ENCODE assay signal across 9 cellular contexts in genomic region chr15:23039917-23040281, GRCh38. TPM values are rescaled to one million over a fixed set of nuclear protein-coding genes. Genes with fewer than 3 reads are reported as not detected.
DNase-seq lines count a peak whose midpoint lies in the region; ATAC-seq, FAIRE-seq and TF ChIP-seq lines count a peak whose summit lies in the region.
"Had no signal": no experiment of that assay in that cellular context is flagged by ENCODE, and none has a peak within 500 bp of the region (broad histone marks: within the 10 kb centered on the region; RNA-seq: fewer than 3 reads in every experiment).

No MANE protein-coding gene starts in this region.

- H3K79me1 ChIP-seq in H1 (ENCODE audit: low read depth, low read length): peaks cover 2% of the 10 kb centered on the region; the same call in 1 of the 2 replicates

- no peaks in the 10 kb centered on the region for H3K27me3 Mint-ChIP-seq in nephron progenitor cell (ENCODE audit: low read depth, poor library complexity)

- FAIRE-seq in H1 (lab: Jason Lieb, UNC): no peak
- FAIRE-seq: A204.1 had no signal

- no peak overlapping the region for H2BK120ac ChIP-seq in H1 (replicated peaks; ENCODE audit: low read depth, low read length)

- H3K14ac ChIP-seq in H1 (ENCODE audit: insufficient read length): no peak overlapping the region

- H3K9ac ChIP-seq in Loucy (ENCODE audit: low read depth, low read length, poor library complexity, severe bottlenecking) (peak overlapping the region; percentile 83), H1 (replicated peaks in 1 of 4; ENCODE audit: extremely low read depth in 1 of 4, low read depth in 3 of 4, low read length in 3 of 4) (peak overlapping the region; percentile 74 to 92 (median 82))

- no peaks in the 10 kb centered on the region for H3K9me3 ChIP-seq in Loucy (ENCODE audit: insufficient read depth, low read depth, low read length)
- peaks cover 0 to 3% of the 10 kb centered on the region in 2 experiments; a peak in 1 of 4 replicates for H3K9me3 ChIP-seq in H1 (ENCODE audit: insufficient read depth in 2 of 2, low read depth in 1 of 2, low read length in 1 of 2)

- H4K20me1 ChIP-seq in Loucy (ENCODE audit: insufficient read depth, low read length, poor library complexity, severe bottlenecking) (no peaks in the 10 kb centered on the region), H1 (replicated peaks in 1 of 2; ENCODE audit: control insufficient read depth in 1 of 2, insufficient read depth in 2 of 2, low read length in 2 of 2) (no peaks in the 10 kb centered on the region)

- H3K79me2 ChIP-seq in Loucy (ENCODE audit: insufficient read depth, low read length) (peaks cover 17% of the 10 kb centered on the region), H1 (ENCODE audit: control insufficient read depth in 1 of 2, insufficient read depth in 2 of 2, low read length in 2 of 2) (peaks cover 0 to 2% of the 10 kb centered on the region in 2 experiments; a peak in 1 of 4 replicates)

- H3K4me2 ChIP-seq in Loucy (ENCODE audit: low read depth, low read length, poor library complexity, severe bottlenecking): peak overlapping the region; percentile 96
- peak overlapping the region; percentile 76 to 92 for H3K4me2 ChIP-seq in H1 (ENCODE audit: insufficient read depth in 1 of 2, low read depth in 2 of 2, low read length in 2 of 2)

- H2AK5ac ChIP-seq in H1 (ENCODE audit: low read depth, low read length): no peak overlapping the region

- peak overlapping the region; percentile 77 for H3K56ac ChIP-seq in H1 (replicated peaks; ENCODE audit: insufficient read length, low read depth, low read length)

- peaks cover 18% of the 10 kb centered on the region for H3K36me3 Mint-ChIP-seq in nephron progenitor cell (ENCODE audit: low read depth)

- POLR2A ChIA-PET in H1 (lab: Charles Lee; ENCODE audit: partially characterized antibody): interaction anchor here (0.8 to 1.3 kb wide), 6 partner anchors 10 to 114 kb away, joined by 3 to 5 read pairs (median 3); no protein-coding TSS in a partner anchor

- H2AFZ ChIP-seq in Loucy (ENCODE audit: low read length): peak overlapping the region; percentile 95
- peak overlapping the region; percentile 98 for H2AFZ ChIP-seq in H1 (ENCODE audit: low read length)

- peak overlapping the region; percentile 71 for H3K18ac ChIP-seq in H1 (ENCODE audit: extremely low read depth, low read length)

- WGBS in H1 (ENCODE audit: extremely low coverage in 1 of 2, insufficient coverage in 1 of 2, insufficient read length in 1 of 2, insufficient replicate concordance in 2 of 2, low coverage in 1 of 2, low lambda C conversion rate in 2 of 2, missing lambda C conversion rate in 1 of 2), 2 experiments: 46% methylated on average over 10 of the region's 10 CpGs; no CpG with 5 or more reads in 1 of the 2 experiments

- peak overlapping the region; percentile 44 for H2BK5ac ChIP-seq in H1 (ENCODE audit: low read depth, low read length)

- peak overlapping the region; percentile 53 for H3K4ac ChIP-seq in H1 (replicated peaks; ENCODE audit: insufficient read length, low read depth, low read length)

- H2BK12ac ChIP-seq in H1 (ENCODE audit: low read depth, low read length): no peak overlapping the region

- no peaks in the 10 kb centered on the region for H3K9me2 ChIP-seq in Loucy (replicated peaks; ENCODE audit: low read depth, low read length)

- TF ChIP-seq RAD21 in H1 (IDR thresholded peaks at IDR 0.05 in 1 of 2, conservative IDR thresholded peaks at IDR 0.05 in 1 of 2; ENCODE audit: low read depth in 2 of 2, low read length in 2 of 2): no peak

- no peak for TF ChIP-seq EP300 in H1 (IDR thresholded peaks at IDR 0.05; ENCODE audit: borderline replicate concordance in 1 of 2, low read depth in 2 of 2, low read length in 2 of 2)

- peaks cover 14% of the 10 kb centered on the region for H3K9me3 Mint-ChIP-seq in nephron progenitor cell

- H3K27ac Mint-ChIP-seq in nephron progenitor cell: no peak overlapping the region

- no peak overlapping the region for H3K23ac ChIP-seq in H1 (ENCODE audit: insufficient read length)

- CTCF ChIA-PET in H1 (lab: Charles Lee; ENCODE audit: partially characterized antibody): interaction anchor here (0.6 to 1.1 kb wide), 3 partner anchors 9 to 40 kb away, joined by 3 to 5 read pairs (median 4); no protein-coding TSS in a partner anchor

- no peaks in the 10 kb centered on the region for H3K36me3 ChIP-seq in Loucy (ENCODE audit: insufficient read depth, low read length)
- peaks cover 3 to 6% (median 5%) of the 10 kb centered on the region in 4 experiments; a peak in 6 of 8 replicates for H3K36me3 ChIP-seq in H1 (ENCODE audit: control insufficient read depth in 2 of 4, insufficient read depth in 4 of 4, low read length in 3 of 4)

- H3K27me3 ChIP-seq in Loucy (ENCODE audit: insufficient read depth, low read length, poor library complexity, severe bottlenecking) (no peaks in the 10 kb centered on the region), H1 (replicated peaks in 1 of 4; ENCODE audit: control insufficient read depth in 3 of 4, extremely low read depth in 1 of 4, insufficient read depth in 3 of 4, low read length in 3 of 4) (no peaks in the 10 kb centered on the region)

- 0 out of 2 replicates have a peak overlapping the region, but pooled peaks have one; percentile 53 for H2BK15ac ChIP-seq in H1 (ENCODE audit: low read length)

- TF ChIP-seq POLR2A in H1 (IDR thresholded peaks at IDR 0.05; ENCODE audit: control extremely low read depth in 1 of 2, low read depth in 2 of 2, low read length in 2 of 2): no peak

- peaks cover 6% of the 10 kb centered on the region for H3K23me2 ChIP-seq in H1 (ENCODE audit: low read depth, low read length)

- ATAC-seq in GM21390 (IDR thresholded peaks at IDR 0.05; ENCODE audit: unreplicated experiment): no peak

- no peak overlapping the region for H2BK20ac ChIP-seq in H1 (ENCODE audit: low read length)

- H3K4me3 ChIP-seq in Loucy (ENCODE audit: low read length, poor library complexity, severe bottlenecking) (peak overlapping the region; percentile 80), H1 (ENCODE audit: extremely low read depth in 1 of 4, insufficient read depth in 2 of 4, low read depth in 3 of 4, low read length in 4 of 4) (peak overlapping the region; percentile 50 to 78 (median 73))

- H3K4me1 Mint-ChIP-seq in nephron progenitor cell: peaks cover 10% of the 10 kb centered on the region

- H4K5ac ChIP-seq in H1 (ENCODE audit: insufficient read length, low read depth, low read length): peak overlapping the region; percentile 77

- peak overlapping the region; percentile 34 for H4K91ac ChIP-seq in H1 (replicated peaks; ENCODE audit: insufficient read length, low read length)

- H3K4me3 Mint-ChIP-seq in nephron progenitor cell: peak overlapping the region; percentile 87

- H3K27ac ChIP-seq in H1 (ENCODE audit: low read depth, low read length): peak overlapping the region; percentile 21; the same call in 1 of the 2 replicates

- H4K8ac ChIP-seq in H1 (ENCODE audit: extremely low read depth, insufficient read depth, low read length): peak overlapping the region; percentile 99

- DNase-seq in DMS 273 (lab: John Stamatoyannopoulos, UW; ENCODE audit: unreplicated experiment) (peak; percentile 67), DMS 273 treated with DMSO at 0.1 percent for 48 hours (lab: John Stamatoyannopoulos, UW) (no peak), H1 (ENCODE audit: low read depth in 1 of 2, low spot score in 2 of 2) (no peak), nephron progenitor cell (no peak), SW 1271 (lab: John Stamatoyannopoulos, UW) (no peak), NCI-H187 (lab: John Stamatoyannopoulos, UW) (no peak)

- H3K4me1 ChIP-seq in Loucy (ENCODE audit: insufficient read depth, low read length, poor library complexity, severe bottlenecking): peaks cover 9% of the 10 kb centered on the region
- H3K4me1 ChIP-seq in H1 (replicated peaks in 1 of 4; ENCODE audit: control insufficient read depth in 3 of 4, insufficient read depth in 4 of 4, low read length in 3 of 4): peaks cover 0 to 3% (median 2%) of the 10 kb centered on the region in 4 experiments; a peak in 2 of 7 replicates

- H3F3A ChIP-seq in Loucy (ENCODE audit: low read depth): 0 out of 2 replicates have a peak, but pooled peaks cover 3% of the 10 kb centered on the region

- TF ChIP-seq CTCF in Loucy (conservative IDR thresholded peaks at IDR 0.05; ENCODE audit: low read length) (no peak; the same call in 1 of the 2 replicates), H1 (IDR thresholded peaks at IDR 0.05; ENCODE audit: control extremely low read depth in 1 of 3, insufficient read depth in 1 of 3, low read depth in 1 of 3, low read length in 3 of 3) (no peak), nephron progenitor cell (IDR thresholded peaks at IDR 0.05) (no peak)

TF ChIP-seq in H1, 55 proteins besides CTCF, POLR2A, EP300 and RAD21 (continues in another document):
- no peak for TF ChIP-seq RXRA (IDR thresholded peaks at IDR 0.05; ENCODE audit: insufficient read depth, low read depth, low read length)
- no peak for TF ChIP-seq KDM1A (IDR thresholded peaks at IDR 0.05; ENCODE audit: borderline replicate concordance, low read length)
- TF ChIP-seq JUN (IDR thresholded peaks at IDR 0.05; ENCODE audit: low read depth, low read length): no peak
- no peak for TF ChIP-seq SP4 (IDR thresholded peaks at IDR 0.05; ENCODE audit: low read length)
- no peak for TF ChIP-seq CBX5 (IDR thresholded peaks at IDR 0.05; ENCODE audit: low read depth, low read length)
- no peak for TF ChIP-seq HDAC6 (IDR thresholded peaks at IDR 0.05; ENCODE audit: low read depth, low read length)
- no peak for TF ChIP-seq CTBP2 (IDR thresholded peaks at IDR 0.05; ENCODE audit: borderline replicate concordance, insufficient read depth, insufficient read length, low read length)

RNA-seq across cellular contexts. Expression of gene TUBGCP5, which starts 0.5 kb away (rescaled TPM):
- total RNA-seq in H1 (2021; fragmentation: NEBNext Ultra II Directional; extraction: Animal tissue kit (Norgen Biotek cat#: 25700)): 12.5 and 12.7 TPM in 2 replicates
- polyA plus RNA-seq in H1 (2011; rRNA removed): 5.4 and 6.3 TPM in 2 replicates
- polyA plus RNA-seq in H1 (2011; cell fraction: cytosol; rRNA removed): 10.4 TPM
- 8.4 TPM for polyA plus RNA-seq in H1 (2011; cell fraction: nucleus; rRNA removed)
- polyA plus RNA-seq in H1 (2012, experiment 1 of 2): 8.3 to 11.4 TPM (median 9.9 TPM) in 4 replicates
- polyA plus RNA-seq in H1 (2012, experiment 2 of 2): 0.60 TPM
- 12.7 TPM for polyA plus RNA-seq in H1 (2013, experiment 1 of 2)
- 10.5 TPM for polyA plus RNA-seq in H1 (2013, experiment 2 of 2)
- 11.0 and 14.1 TPM in 2 replicates for polyA minus RNA-seq in H1 (2011; rRNA and poly(A)+ RNA removed)
- 9.9 TPM for polyA minus RNA-seq in H1 (2011; cell fraction: cytosol; rRNA and poly(A)+ RNA removed)
- polyA minus RNA-seq in H1 (2011; cell fraction: nucleus; rRNA and poly(A)+ RNA removed): 17.3 TPM

RNA-seq across cellular contexts. Expression of gene CYFIP1, which starts 59.7 kb away (rescaled TPM):
- total RNA-seq in H1 (2021; fragmentation: NEBNext Ultra II Directional; extraction: Animal tissue kit (Norgen Biotek cat#: 25700)): 81.7 and 82.2 TPM in 2 replicates
- 38.6 and 49.8 TPM in 2 replicates for polyA plus RNA-seq in H1 (2011; rRNA removed)
- polyA plus RNA-seq in H1 (2011; cell fraction: cytosol; rRNA removed): 39.1 TPM
- polyA plus RNA-seq in H1 (2011; cell fraction: nucleus; rRNA removed): 51.3 TPM
- 38.5 to 52.3 TPM (median 48.5 TPM) in 4 replicates for polyA plus RNA-seq in H1 (2012, experiment 1 of 2)
- polyA plus RNA-seq in H1 (2012, experiment 2 of 2): 22.2 TPM
- 31.3 TPM for polyA plus RNA-seq in H1 (2013, experiment 1 of 2)
- polyA plus RNA-seq in H1 (2013, experiment 2 of 2): 28.0 TPM
- polyA minus RNA-seq in H1 (2011; rRNA and poly(A)+ RNA removed): 92.3 and 92.5 TPM in 2 replicates
- 21.3 TPM for polyA minus RNA-seq in H1 (2011; cell fraction: cytosol; rRNA and poly(A)+ RNA removed)
- polyA minus RNA-seq in H1 (2011; cell fraction: nucleus; rRNA and poly(A)+ RNA removed): 34.5 TPM
